In the genomic region with DNA sequence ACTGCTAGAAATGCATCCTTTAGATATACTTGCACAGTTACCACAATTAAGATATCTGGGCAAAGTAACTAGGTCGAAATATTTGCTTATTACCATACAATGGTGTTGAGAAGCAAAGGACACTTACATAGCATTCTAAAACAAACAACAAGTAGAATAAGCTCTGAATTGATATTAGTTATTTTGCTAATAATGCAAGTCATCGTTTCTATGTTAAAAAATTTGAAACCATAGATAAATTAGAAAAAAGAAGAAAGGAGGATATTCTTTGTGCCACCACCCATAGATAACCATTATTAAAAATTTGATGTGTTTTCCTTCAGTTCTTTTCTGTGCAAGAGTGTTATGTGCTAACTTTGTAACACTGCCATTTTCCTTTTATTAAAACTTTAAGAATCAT, we compare ENCODE assay signal across 31 cellular contexts.
"Had no signal": no experiment of that assay in that cellular context is flagged by ENCODE, and none has a peak within 500 bp of the region (broad histone marks: within the 10 kb centered on the region; RNA-seq: fewer than 3 reads in every experiment).

No MANE protein-coding gene starts in this region.

- H3K4me2 ChIP-seq: neural progenitor cell, smooth muscle cell had no signal

- ATAC-seq: natural killer cell; psoas muscle; right cardiac atrium; sciatic nerve; stimulated activated memory B cell treated with anti-CD40 and anti-IgM and Interleukin-4, amounts not matched to agents 10 μg/mL and 1 μg/mL and 100 μg/mL, for 72 hours; stimulated activated naive CD8-positive, alpha-beta T cell treated with anti-CD3 and anti-CD28 coated beads, Interleukin-15, amount 100 ng/mL, for 72 hours; stimulated activated naive CD8-positive, alpha-beta T cell treated with anti-CD3 and anti-CD28 coated beads, Interleukin-15, Interleukin-2, amounts not matched to agents 100 U/mL and 50 U/mL, for 24 hours; upper lobe of right lung had no signal

- H3K27ac ChIP-seq: neural progenitor cell, ovary, parathyroid adenoma, psoas muscle, skin epidermis, spleen, suprapubic skin, testis, tibial artery, transverse colon, upper lobe of right lung, uterus had no signal

- H3K36me3 Mint-ChIP-seq: natural killer cell; neural progenitor cell; stimulated activated memory B cell treated with anti-CD40 and anti-IgM and Interleukin-4, amounts not matched to agents 10 μg/mL and 1 μg/mL and 100 μg/mL, for 72 hours; type B pancreatic cell had no signal

- H3K79me2 ChIP-seq: parathyroid adenoma had no signal

- H3K27me3 ChIP-seq: neural progenitor cell, ovary, spleen, suprapubic skin, testis, tibial artery, transverse colon, upper lobe of right lung, uterus had no signal

- H3K27me3 Mint-ChIP-seq: progenitor cell of endocrine pancreas; stimulated activated memory B cell treated with anti-CD40 and anti-IgM and Interleukin-4, amounts not matched to agents 10 μg/mL and 1 μg/mL and 100 μg/mL, for 72 hours; stimulated activated naive CD8-positive, alpha-beta T cell treated with anti-CD3 and anti-CD28 coated beads, Interleukin-15, amount 100 ng/mL, for 72 hours; type B pancreatic cell had no signal

- H3K4me1 Mint-ChIP-seq: natural killer cell; stimulated activated memory B cell treated with anti-CD40 and anti-IgM and Interleukin-4, amounts not matched to agents 10 μg/mL and 1 μg/mL and 100 μg/mL, for 72 hours; stimulated activated naive CD8-positive, alpha-beta T cell treated with anti-CD3 and anti-CD28 coated beads, Interleukin-15, amount 100 ng/mL, for 72 hours had no signal

- H2AFZ ChIP-seq: neural progenitor cell, parathyroid adenoma had no signal

- H3K9me3 ChIP-seq: ovary, psoas muscle, spleen, suprapubic skin, testis, tibial artery, transverse colon, upper lobe of right lung, uterus had no signal

- H3K9ac ChIP-seq: neural progenitor cell, parathyroid adenoma had no signal

- H3K4me1 ChIP-seq: parathyroid adenoma, spleen, suprapubic skin, testis, transverse colon, upper lobe of right lung, uterus had no signal

- H3K27ac Mint-ChIP-seq: natural killer cell; neural progenitor cell; progenitor cell of endocrine pancreas; stimulated activated memory B cell treated with anti-CD40 and anti-IgM and Interleukin-4, amounts not matched to agents 10 μg/mL and 1 μg/mL and 100 μg/mL, for 72 hours; stimulated activated naive CD8-positive, alpha-beta T cell treated with anti-CD3 and anti-CD28 coated beads, Interleukin-15, amount 100 ng/mL, for 72 hours; type B pancreatic cell had no signal

- H3K36me3 ChIP-seq: neural progenitor cell, ovary, spleen, suprapubic skin, tibial artery, transverse colon, upper lobe of right lung, uterus had no signal

- H3K4me3 ChIP-seq: neural progenitor cell, ovary, psoas muscle, skin epidermis, smooth muscle cell, spleen, suprapubic skin, testis, tibial artery, transverse colon, upper lobe of right lung, uterus had no signal

- DNase-seq: natural killer cell; occipital lobe; ovary; posterior cingulate gyrus; psoas muscle; right cardiac atrium; spleen; stimulated activated CD4-positive, alpha-beta T cell treated with anti-CD3 and anti-CD28 coated beads, Interleukin-12 subunit alpha, Interleukin-12 subunit beta, amount 100 ng/mL, for 4 hours; stimulated activated CD4-positive, alpha-beta T cell treated with anti-CD3 and anti-CD28 coated beads, Interleukin-1b, Interleukin-23, amount 100 ng/mL, for 48 hours; stimulated activated CD4-positive, alpha-beta T cell treated with anti-CD3 and anti-CD28 coated beads, Interleukin-4, amount 100 ng/mL, for 1 hour; stimulated activated CD4-positive, alpha-beta T cell treated with anti-CD3 and anti-CD28 coated beads, Interleukin-4, amount 100 ng/mL, for 4 hours; stimulated activated CD8-positive, alpha-beta memory T cell treated with anti-CD3 and anti-CD28 coated beads, Interleukin-4, amount 100 ng/mL, for 48 hours; stimulated activated naive CD4-positive, alpha-beta T cell; stimulated activated naive CD8-positive, alpha-beta T cell treated with anti-CD3 and anti-CD28 coated beads, Interleukin-15, amount 100 ng/mL, for 72 hours; stimulated activated naive CD8-positive, alpha-beta T cell treated with anti-CD3 and anti-CD28 coated beads, Interleukin-15, Interleukin-2, amounts not matched to agents 100 U/mL and 50 U/mL, for 24 hours; substantia nigra; testis; tibial artery; transverse colon; upper lobe of right lung; uterus had no signal

- H3K4me3 Mint-ChIP-seq: natural killer cell; nephron; neural progenitor cell; stimulated activated memory B cell treated with anti-CD40 and anti-IgM and Interleukin-4, amounts not matched to agents 10 μg/mL and 1 μg/mL and 100 μg/mL, for 72 hours; stimulated activated naive CD8-positive, alpha-beta T cell treated with anti-CD3 and anti-CD28 coated beads, Interleukin-15, amount 100 ng/mL, for 72 hours; type B pancreatic cell had no signal

- H3K9me3 Mint-ChIP-seq: nephron; neural progenitor cell; stimulated activated memory B cell treated with anti-CD40 and anti-IgM and Interleukin-4, amounts not matched to agents 10 μg/mL and 1 μg/mL and 100 μg/mL, for 72 hours; stimulated activated naive CD8-positive, alpha-beta T cell treated with anti-CD3 and anti-CD28 coated beads, Interleukin-15, amount 100 ng/mL, for 72 hours; type B pancreatic cell had no signal
